In the genomic region with DNA sequence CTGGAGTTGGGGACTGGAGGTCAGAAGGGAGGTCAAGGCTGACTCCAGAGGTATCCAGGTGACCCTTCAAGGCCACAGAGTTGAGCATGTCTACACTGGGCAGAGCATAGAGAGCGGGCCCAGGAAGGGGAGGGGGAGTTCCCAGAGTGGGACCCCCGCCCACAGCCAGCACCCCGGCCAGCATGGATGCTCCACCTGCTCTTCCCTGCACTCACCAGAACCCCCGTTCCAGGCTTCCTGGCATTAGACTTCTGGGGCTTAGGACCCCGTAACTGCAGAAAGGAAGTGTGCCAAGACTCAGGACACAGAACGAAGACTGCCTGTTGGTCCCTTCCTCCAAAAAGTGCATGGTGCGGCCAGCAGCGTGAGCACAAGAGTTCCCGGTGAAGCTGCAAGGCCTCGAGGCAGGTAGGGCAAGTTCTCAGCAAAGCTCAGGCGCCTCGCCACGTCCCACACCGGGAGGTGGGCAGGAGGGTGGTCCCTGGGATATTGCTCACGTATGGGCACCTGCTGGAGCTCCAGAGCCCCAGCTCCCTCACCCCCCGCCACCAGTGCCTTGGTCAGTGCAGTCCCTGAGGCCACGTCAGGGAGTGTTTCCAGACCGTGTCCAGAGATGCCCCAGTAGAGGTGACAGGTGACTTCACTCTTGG, we compare ENCODE assay signal across 17 cellular contexts. TPM values are rescaled to one million over a fixed set of nuclear protein-coding genes. Genes with fewer than 3 reads are reported as not detected.
DNase-seq lines count a peak whose midpoint lies in the region; TF ChIP-seq lines count a peak whose summit lies in the region.
"Had no signal": no experiment of that assay in that cellular context is flagged by ENCODE, and none has a peak within 500 bp of the region (broad histone marks: within the 10 kb centered on the region; RNA-seq: fewer than 3 reads in every experiment).

No MANE protein-coding gene starts in this region.

- H3K9me3 ChIP-seq in Peyer's patch (no peaks in the 10 kb centered on the region), sigmoid colon (no peaks in the 10 kb centered on the region)
- H3K9me3 ChIP-seq: BE2C had no signal

- TF ChIP-seq CTCF in Peyer's patch (IDR thresholded peaks at IDR 0.05) (no peak), sigmoid colon (IDR thresholded peaks at IDR 0.05) (no peak)

- no peak overlapping the region for H3K27ac ChIP-seq in Peyer's patch
- H3K27ac ChIP-seq in sigmoid colon: no peak overlapping the region

- no peaks in the 10 kb centered on the region for H3K36me3 Mint-ChIP-seq in T-helper 2 cell treated with Interferon-gamma antibody and Interleukin-4, amounts not matched to agents 5 μg/mL and 100 μg/mL, for 36 hours (ENCODE audit: low read depth)
- H3K36me3 Mint-ChIP-seq: CD4-positive, CD25-positive, alpha-beta regulatory T cell; CD8-positive, alpha-beta memory T cell had no signal

- DNase-seq in Peyer's patch: peak in 2 of 3 donors; percentile 36 to 45
- DNase-seq in islet precursor cell: peak; percentile 39
- DNase-seq in sigmoid colon: peak; percentile 52
- DNase-seq in NCI-H69 (lab: John Stamatoyannopoulos, UW): no peak
- no peak for DNase-seq in midbrain (lab: John Stamatoyannopoulos, UW)
- DNase-seq in T-helper 2 cell treated with Interferon-gamma antibody and Interleukin-4, amounts not matched to agents 5 μg/mL and 100 μg/mL, for 36 hours (ENCODE audit: low spot score): no peak
- DNase-seq: BE2C; C1 segment of cervical spinal cord; CD4-positive, CD25-positive, alpha-beta regulatory T cell; CD8-positive, alpha-beta memory T cell; COR-L47; GDM1; HCEC 1CT had no signal

- H3K9me3 Mint-ChIP-seq in T-helper 2 cell treated with Interferon-gamma antibody and Interleukin-4, amounts not matched to agents 5 μg/mL and 100 μg/mL, for 36 hours: no peaks in the 10 kb centered on the region
- H3K9me3 Mint-ChIP-seq: CD4-positive, CD25-positive, alpha-beta regulatory T cell; CD8-positive, alpha-beta memory T cell; GM23338 had no signal

- no peak overlapping the region for H3K4me3 Mint-ChIP-seq in T-helper 2 cell treated with Interferon-gamma antibody and Interleukin-4, amounts not matched to agents 5 μg/mL and 100 μg/mL, for 36 hours
- H3K4me3 Mint-ChIP-seq: CD4-positive, CD25-positive, alpha-beta regulatory T cell; CD8-positive, alpha-beta memory T cell; GM23338 had no signal

- no peaks in the 10 kb centered on the region for H3K27me3 Mint-ChIP-seq in T-helper 2 cell treated with Interferon-gamma antibody and Interleukin-4, amounts not matched to agents 5 μg/mL and 100 μg/mL, for 36 hours (ENCODE audit: low read depth)

- intact Hi-C loops in sigmoid colon (cut with DNase I): no loop called here

- TF ChIP-seq POLR2A in Peyer's patch (IDR thresholded peaks at IDR 0.05) (no peak), sigmoid colon (IDR thresholded peaks at IDR 0.05) (no peak)

- TF ChIP-seq EP300 in sigmoid colon (IDR thresholded peaks at IDR 0.05): no peak

- H3K4me3 ChIP-seq in Peyer's patch (no peak overlapping the region), sigmoid colon (no peak overlapping the region)
- H3K4me3 ChIP-seq: GM23338 had no signal

- no peak overlapping the region for H3K27ac Mint-ChIP-seq in T-helper 2 cell treated with Interferon-gamma antibody and Interleukin-4, amounts not matched to agents 5 μg/mL and 100 μg/mL, for 36 hours
- H3K27ac Mint-ChIP-seq: CD4-positive, CD25-positive, alpha-beta regulatory T cell; CD8-positive, alpha-beta memory T cell; GM23338 had no signal

- H3K27me3 ChIP-seq in Peyer's patch: no peaks in the 10 kb centered on the region
- H3K27me3 ChIP-seq in sigmoid colon: no peaks in the 10 kb centered on the region

- 85 to 87% methylated on average over 18 of the region's 18 CpGs for whole genome bisulfite sequencing in sigmoid colon, 2 donors

- no peaks in the 10 kb centered on the region for H3K4me1 ChIP-seq in Peyer's patch
- H3K4me1 ChIP-seq in sigmoid colon: no peaks in the 10 kb centered on the region
- H3K4me1 ChIP-seq: BE2C had no signal

- H3K4me1 Mint-ChIP-seq in T-helper 2 cell treated with Interferon-gamma antibody and Interleukin-4, amounts not matched to agents 5 μg/mL and 100 μg/mL, for 36 hours (ENCODE audit: low read depth): no peaks in the 10 kb centered on the region
- H3K4me1 Mint-ChIP-seq: CD4-positive, CD25-positive, alpha-beta regulatory T cell; CD8-positive, alpha-beta memory T cell had no signal

- peaks cover 0 to 15% (median 0%) of the 10 kb centered on the region in 3 donors for H3K36me3 ChIP-seq in Peyer's patch
- H3K36me3 ChIP-seq in sigmoid colon: no peaks in the 10 kb centered on the region
- H3K36me3 ChIP-seq: BE2C had no signal

RNA-seq across cellular contexts. Expression of gene ABO, which starts 13.8 kb away (rescaled TPM):
- total RNA-seq in Peyer's patch (100 to 1,000 TPM in 2 of 4 donors, 10 to 100 TPM in 2; 43.7 to 283 (median 148) TPM), sigmoid colon (1 to 10 TPM in 2 of 4 donors, under 1 TPM in 2; 0.36 to 1.5 (median 1.0) TPM)
- 10 to 100 TPM; 15.0 to 27.3 (median 24.5) TPM for polyA plus RNA-seq in sigmoid colon
- total RNA-seq: A172; CD8-positive, alpha-beta memory T cell; Daoy had no signal
- polyA plus RNA-seq: CD4-positive, CD25-positive, alpha-beta regulatory T cell; CD8-positive, alpha-beta memory T cell had no signal

RNA-seq across cellular contexts. Expression of gene OBP2B, which starts 52.2 kb away (rescaled TPM):
- not detected for total RNA-seq in Peyer's patch
- not detected for total RNA-seq in sigmoid colon
- polyA plus RNA-seq in sigmoid colon: not detected
- total RNA-seq: A172; CD4-positive, CD25-positive, alpha-beta regulatory T cell; CD8-positive, alpha-beta memory T cell; Daoy; GM23338; HT-29 had no signal
- polyA plus RNA-seq: CD4-positive, CD25-positive, alpha-beta regulatory T cell; CD8-positive, alpha-beta memory T cell; GM23338 had no signal

Comparison
In these comparisons a context has a peak if more than half of its experiments do, and no peak if none do; other contexts are left out.
1. DNase-seq: peak in Peyer's patch (2 of 3), islet precursor cell (single experiment) and sigmoid colon (single experiment); none in NCI-H69 (single experiment), midbrain (single experiment) and T-helper 2 cell treated with Interferon-gamma antibody and Interleukin-4, amounts not matched to agents 5 μg/mL and 100 μg/mL, for 36 hours (single experiment).
2. RNA of gene ABO, which starts 13.8 kb away (total RNA-seq): 43.7 to 283 TPM in Peyer's patch; 0.36 to 1.5 TPM in sigmoid colon; every median in the first group is over 10 times any median in the second.